ENCODE assay signal across 1 cellular context in genomic region chr9:128656416-128657343, GRCh38.
A peak's percentile ranks its signal among the peaks of the same experiment; 100 is the strongest.
TF ChIP-seq lines count a peak whose summit lies in the region.

DYNC2I2 (minus strand) TSS chr9:128656847; CDS start chr9:128656726, 121 bp downstream.

TF ChIP-seq in K562, 482 proteins besides CTCF, POLR2A, EP300 and RAD21 (continued from another document and continues in another):
- TF ChIP-seq ZNF518B (CRISPR knock-in tag; IDR thresholded peaks at IDR 0.05) (no peak), ZNF175 (CRISPR knock-in tag; IDR thresholded peaks at IDR 0.05; ENCODE audit: low read depth) (peak; percentile 98), MCM5 (IDR thresholded peaks at IDR 0.05; ENCODE audit: low read depth) (no peak), CAMTA2 (CRISPR knock-in tag; conservative IDR thresholded peaks at IDR 0.05) (peak; percentile 90; the same call in 1 of the 2 replicates), GTF2B (IDR thresholded peaks at IDR 0.05; ENCODE audit: extremely low read depth, insufficient read length) (peak; percentile 28), TOE1 (IDR thresholded peaks at IDR 0.05; ENCODE audit: borderline replicate concordance) (peak; percentile 80), TOE1 (CRISPR knock-in tag; IDR thresholded peaks at IDR 0.05; ENCODE audit: borderline replicate concordance, low read depth) (peak; percentile 90), CHD7 (IDR thresholded peaks at IDR 0.05; ENCODE audit: low read depth, low read length) (no peak), STAT5A (IDR thresholded peaks at IDR 0.05; ENCODE audit: borderline replicate concordance, low read length) (no peak), ZNF76 (CRISPR knock-in tag; IDR thresholded peaks at IDR 0.05; ENCODE audit: borderline replicate concordance) (peak; percentile 87), ZBTB17 (CRISPR knock-in tag; IDR thresholded peaks at IDR 0.05) (peak; percentile 97), SRSF1 (IDR thresholded peaks at IDR 0.05; ENCODE audit: low read depth, low read length) (peak; percentile 87; the same call in 1 of the 2 replicates), ZNF24 (IDR thresholded peaks at IDR 0.05) (0 out of 2 replicates have a peak, but pooled peaks have one; percentile 41), RERE (CRISPR knock-in tag; IDR thresholded peaks at IDR 0.05; ENCODE audit: borderline replicate concordance) (peak; percentile 47; the same call in 1 of the 2 replicates), ZNF134 (CRISPR knock-in tag; conservative IDR thresholded peaks at IDR 0.05) (peak; percentile 70), ZNF707 (CRISPR knock-in tag; conservative IDR thresholded peaks at IDR 0.05) (peak; percentile 58; the same call in 1 of the 2 replicates), MTF1 (CRISPR knock-in tag; IDR thresholded peaks at IDR 0.05; ENCODE audit: borderline replicate concordance) (0 out of 2 replicates have a peak, but pooled peaks have one; percentile 47), KAT7 (CRISPR knock-in tag; IDR thresholded peaks at IDR 0.05; ENCODE audit: borderline replicate concordance) (peak; percentile 97), DIDO1 (tag; IDR thresholded peaks at IDR 0.05; ENCODE audit: low read depth) (peak; percentile 98), HNRNPL (IDR thresholded peaks at IDR 0.05; ENCODE audit: low read depth, low read length) (peak; percentile 53; the same call in 1 of the 2 replicates), STAT5B (CRISPR knock-in tag; IDR thresholded peaks at IDR 0.05) (no peak), KDM2B (CRISPR knock-in tag; IDR thresholded peaks at IDR 0.05) (peak; percentile 52; the same call in 1 of the 2 replicates), THAP7 (CRISPR knock-in tag; IDR thresholded peaks at IDR 0.05) (peak; percentile 70; the same call in 1 of the 2 replicates), CEBPB (tag; IDR thresholded peaks at IDR 0.05) (no peak), NFIX (CRISPR knock-in tag; IDR thresholded peaks at IDR 0.05; ENCODE audit: low read depth) (no peak), ZC3H4 (CRISPR knock-in tag; IDR thresholded peaks at IDR 0.05; ENCODE audit: borderline replicate concordance) (no peak), ZNF449 (CRISPR knock-in tag; IDR thresholded peaks at IDR 0.05) (peak; percentile 76), MAFF (IDR thresholded peaks at IDR 0.05; ENCODE audit: low read length) (no peak), ZNF583 (CRISPR knock-in tag; IDR thresholded peaks at IDR 0.05) (peak; percentile 95), NFIC (IDR thresholded peaks at IDR 0.05) (peak; percentile 32), KHSRP (IDR thresholded peaks at IDR 0.05) (no peak), ZNF511 (CRISPR knock-in tag; IDR thresholded peaks at IDR 0.05) (peak; percentile 77; the same call in 1 of the 2 replicates), TBL1XR1 (IDR thresholded peaks at IDR 0.05; ENCODE audit: low read length in 2 of 2) (peak; percentile 66 to 68; a peak in 2 of 4 replicates), ZBTB8A (IDR thresholded peaks at IDR 0.05; ENCODE audit: partially characterized antibody) (no peak), CHD2 (IDR thresholded peaks at IDR 0.05; ENCODE audit: low read depth, low read length) (peak; percentile 58), ZNF253 (CRISPR knock-in tag; conservative IDR thresholded peaks at IDR 0.05) (no peak)
